ENCODE assay signal across 29 cellular contexts in genomic region chr1:14314032-14314431, GRCh38.
"Had no signal": no experiment of that assay in that cellular context is flagged by ENCODE, and none has a peak within 500 bp of the region (broad histone marks: within the 10 kb centered on the region; RNA-seq: fewer than 3 reads in every experiment).

No MANE protein-coding gene starts in this region.

- ATAC-seq: activated CD4-positive, CD25-positive, alpha-beta regulatory T cell treated with anti-CD3 and anti-CD28 coated beads, Interleukin-2, amount 50 U/mL, for 24 hours; activated CD8-positive, alpha-beta T cell treated with anti-CD3 and anti-CD28 coated beads for 36 hours; activated T-cell treated with anti-CD3 and anti-CD28 coated beads, Interleukin-2, amount 50 U/mL, for 4 hours; activated T-helper 17 cell treated with anti-CD3 and anti-CD28 coated beads, Interleukin-2, amount 50 U/mL, for 72 hours; effector memory CD8-positive, alpha-beta T cell; gastroesophageal sphincter; heart right ventricle; T-helper 17 cell had no signal

- DNase-seq: activated B cell treated with CpG ODN at 0.5 μM for 24 hours; activated CD4-positive, alpha-beta T cell treated with anti-CD3 and anti-CD28 coated beads for 48 hours; activated CD4-positive, alpha-beta T cell treated with anti-CD3 and anti-CD28 coated beads, Interleukin-2, amount 50 U/mL, for 1 hour; activated CD4-positive, alpha-beta T cell treated with anti-CD3 and anti-CD28 coated beads, Interleukin-2, amount 50 U/mL, for 48 hours; activated CD8-positive, alpha-beta memory T cell treated with anti-CD3 and anti-CD28 coated beads for 24 hours; activated CD8-positive, alpha-beta T cell treated with anti-CD3 and anti-CD28 coated beads for 36 hours; activated effector memory CD4-positive, alpha-beta T cell treated with Interleukin-2 at 50 U/mL for 16 hours; activated gamma-delta T cell treated with Interleukin-2 at 50 U/mL for 16 hours; activated naive CD4-positive, alpha-beta T cell treated with anti-CD3 and anti-CD28 coated beads, Interleukin-2, amount 50 U/mL, for 16 hours; activated naive CD4-positive, alpha-beta T cell treated with Interleukin-2 at 50 U/mL for 16 hours; activated T-cell treated with anti-CD3 and anti-CD28 coated beads, Interleukin-2, amount 50 U/mL, for 4 hours; amniotic stem cell; anterior cingulate cortex; brain microvascular endothelial cell; caudate nucleus; cortex of kidney; dermis blood vessel endothelial cell; effector CD4-positive, alpha-beta T cell; effector memory CD8-positive, alpha-beta T cell; erythroblast; esophagus squamous epithelium; foreskin melanocyte; heart right ventricle; T-helper 17 cell; T1000; WERI-Rb-1 had no signal
